Comparison of ENCODE assay signal across 17 cellular contexts in genomic region chr7:111887734-111888133, GRCh38.
DNase-seq lines count a peak whose midpoint lies in the region; ATAC-seq, FAIRE-seq and TF ChIP-seq lines count a peak whose summit lies in the region.
"Had no signal": no experiment of that assay in that cellular context is flagged by ENCODE, and none has a peak within 500 bp of the region (broad histone marks: within the 10 kb centered on the region; RNA-seq: fewer than 3 reads in every experiment).

No MANE protein-coding gene starts in this region.

- intact Hi-C loops in heart right ventricle (cut with DNase I) (no loop called here), endothelial cell of umbilical vein (cut with micrococcal nuclease) (loop anchor here (5.0 kb wide), 1 partner anchor 320 kb away; the partner anchor contains the start of genes DOCK4 and ZNF277)

- H3K9me3 ChIP-seq in heart right ventricle (no peaks in the 10 kb centered on the region), right atrium auricular region (no peaks in the 10 kb centered on the region), BLaER1 (no peaks in the 10 kb centered on the region), endothelial cell of umbilical vein (replicated peaks; ENCODE audit: control insufficient read depth, insufficient read depth, low read length) (no peaks in the 10 kb centered on the region)
- H3K9me3 ChIP-seq: BLaER1 treated with 17β-estradiol and CSF1 and Interleukin-3, amounts not matched to agents 10 nM and 100 nM had no signal

- ATAC-seq in heart right ventricle: peak; percentile 38 to 82 (median 59)
- ATAC-seq: CD8-positive, alpha-beta T cell had no signal

- FAIRE-seq in endothelial cell of umbilical vein (lab: Jason Lieb, UNC): peak; percentile 88
- FAIRE-seq: G401.6, GM12891, GM19239, H1 had no signal

- dilution Hi-C loops in endothelial cell of umbilical vein (cut with MboI; ENCODE audit: extremely low pct_ligation_motif_present, low sequenced_read_pairs): no loop called here

- TF ChIP-seq POLR2A in endothelial cell of umbilical vein (IDR thresholded peaks at IDR 0.05; ENCODE audit: low read depth, low read length): no peak

- H3K36me3 ChIP-seq in heart right ventricle (peaks cover 0 to 37% (median 0%) of the 10 kb centered on the region in 9 donors), right atrium auricular region (peaks cover 6% of the 10 kb centered on the region), BLaER1 (no peaks in the 10 kb centered on the region), endothelial cell of umbilical vein (ENCODE audit: control insufficient read depth in 2 of 2, extremely low read depth in 1 of 2, insufficient read depth in 2 of 2, low read length in 2 of 2) (peaks cover 6 to 9% of the 10 kb centered on the region in 2 experiments)

- H3K4me1 ChIP-seq in heart right ventricle (peaks cover 0 to 15% (median 0%) of the 10 kb centered on the region in 9 donors), right atrium auricular region (no peaks in the 10 kb centered on the region), BLaER1 (peaks cover 5% of the 10 kb centered on the region), endothelial cell of umbilical vein (ENCODE audit: control insufficient read depth, extremely low read depth, insufficient read depth, low read length) (peaks cover 21% of the 10 kb centered on the region)

- POLR2A ChIA-PET in endothelial cell of umbilical vein (lab: Charles Lee): no interaction called here
- POLR2A ChIA-PET in HEK293T (lab: Yijun Ruan, JAX): no interaction called here

- peak overlapping the region; percentile 25 for H3K4me2 ChIP-seq in BLaER1
- peak overlapping the region; percentile 2 for H3K4me2 ChIP-seq in endothelial cell of umbilical vein (ENCODE audit: insufficient read depth, low read length)

- DNase-seq in heart right ventricle (peak in 1 of 2 donors; percentile 34), right atrium auricular region (ENCODE audit: low spot score) (no peak), endothelial cell of umbilical vein (ENCODE audit: low read depth, low spot score) (peak; percentile 67), pulmonary artery endothelial cell (ENCODE audit: low read depth, low spot score) (peak; percentile 26), HEK293T (ENCODE audit: extremely low spot score) (no peak), D341Med (ENCODE audit: low spot score) (no peak)
- DNase-seq: 8988T; Calu3; CD8-positive, alpha-beta T cell; DMS 273 treated with DMSO at 0.1 percent for 48 hours; H9 had no signal

- H3K9ac ChIP-seq in BLaER1 (no peak overlapping the region), endothelial cell of umbilical vein (replicated peaks; ENCODE audit: extremely low read depth, insufficient read depth, low read length) (no peak overlapping the region)
- H3K9ac ChIP-seq: BLaER1 treated with 17β-estradiol and CSF1 and Interleukin-3, amounts not matched to agents 10 nM and 100 nM had no signal

- H3K27ac ChIP-seq in heart right ventricle (peak overlapping the region in 4 of 10 donors; percentile 5 to 69 (median 32)), right atrium auricular region (no peak overlapping the region), BLaER1 (no peak overlapping the region), endothelial cell of umbilical vein (ENCODE audit: insufficient read depth, low read depth, low read length) (no peak overlapping the region)
- H3K27ac ChIP-seq: BLaER1 treated with 17β-estradiol and CSF1 and Interleukin-3, amounts not matched to agents 10 nM and 100 nM had no signal

- TF ChIP-seq CTCF in heart right ventricle (IDR thresholded peaks at IDR 0.05) (no peak), right atrium auricular region (IDR thresholded peaks at IDR 0.05) (no peak), endothelial cell of umbilical vein (IDR thresholded peaks at IDR 0.05; ENCODE audit: extremely low read depth in 1 of 2, insufficient read depth in 1 of 2, low read depth in 1 of 2, low read length in 2 of 2) (no peak)

- WGBS in heart right ventricle, 2 donors: 50 to 52% methylated on average over 1 of the region's 1 CpG

- no peaks in the 10 kb centered on the region for H3K9me1 ChIP-seq in endothelial cell of umbilical vein (replicated peaks; ENCODE audit: control insufficient read depth, extremely low read depth, insufficient read depth, low read length)

- H3K4me3 ChIP-seq in heart right ventricle (no peak overlapping the region), right atrium auricular region (no peak overlapping the region), BLaER1 (no peak overlapping the region), endothelial cell of umbilical vein (replicated peaks in 1 of 3; ENCODE audit: insufficient read depth in 1 of 3, low read depth in 1 of 3, low read length in 3 of 3) (no peak overlapping the region)
- H3K4me3 ChIP-seq: BLaER1 treated with 17β-estradiol and CSF1 and Interleukin-3, amounts not matched to agents 10 nM and 100 nM had no signal

- no TSS peak for BruUV-seq in endothelial cell of umbilical vein (replicated peaks; lab: Mats Ljungman, UMichigan)

- H2AFZ ChIP-seq in endothelial cell of umbilical vein (ENCODE audit: low read depth, low read length): no peak overlapping the region

- no peaks in the 10 kb centered on the region for H4K20me1 ChIP-seq in BLaER1
- H4K20me1 ChIP-seq in endothelial cell of umbilical vein (replicated peaks; ENCODE audit: control insufficient read depth, extremely low read depth, insufficient read depth, low read length): no peaks in the 10 kb centered on the region
- H4K20me1 ChIP-seq: BLaER1 treated with 17β-estradiol and CSF1 and Interleukin-3, amounts not matched to agents 10 nM and 100 nM had no signal

- CTCF ChIA-PET in endothelial cell of umbilical vein (lab: Charles Lee) (interaction anchor here (1.3 to 1.6 kb wide), 3 partner anchors 8 to 539 kb away, joined by 3 to 6 read pairs (median 3); no protein-coding TSS in a partner anchor), HEK293T (lab: Yijun Ruan, JAX) (no interaction called here)

- H3K27me3 ChIP-seq in heart right ventricle (no peaks in the 10 kb centered on the region), right atrium auricular region (no peaks in the 10 kb centered on the region), BLaER1 (no peaks in the 10 kb centered on the region), endothelial cell of umbilical vein (ENCODE audit: control insufficient read depth in 2 of 2, insufficient read depth in 2 of 2, low read length in 2 of 2) (no peaks in the 10 kb centered on the region)
- H3K27me3 ChIP-seq: BLaER1 treated with 17β-estradiol and CSF1 and Interleukin-3, amounts not matched to agents 10 nM and 100 nM had no signal

- H3K79me2 ChIP-seq in endothelial cell of umbilical vein (ENCODE audit: control insufficient read depth, insufficient read depth, low read length): no peaks in the 10 kb centered on the region

TF ChIP-seq in endothelial cell of umbilical vein, 7 proteins besides CTCF, POLR2A, EP300 and RAD21:
- TF ChIP-seq FOS (IDR thresholded peaks at IDR 0.05; ENCODE audit: borderline replicate concordance, insufficient read depth, low read length): no peak
- no peak for TF ChIP-seq EZH2 (IDR thresholded peaks at IDR 0.05; ENCODE audit: borderline replicate concordance, low read depth, low read length, severe bottlenecking)
- TF ChIP-seq MYC (IDR thresholded peaks at IDR 0.05; ENCODE audit: low read depth, low read length): no peak
- no peak for TF ChIP-seq JUN (IDR thresholded peaks at IDR 0.05; ENCODE audit: borderline replicate concordance, insufficient read depth, insufficient read length, low read depth)
- TF ChIP-seq POLR2AphosphoS5 (IDR thresholded peaks at IDR 0.05; ENCODE audit: insufficient read depth, low read depth, low read length): peak; percentile 69
- TF ChIP-seq MAX (IDR thresholded peaks at IDR 0.05; ENCODE audit: insufficient read depth, insufficient read length): no peak
- peak; percentile 79 for TF ChIP-seq GATA2 (IDR thresholded peaks at IDR 0.05; ENCODE audit: insufficient read depth, insufficient read length, low read depth, low read length)

TF ChIP-seq in HEK293T, 16 proteins besides CTCF, POLR2A, EP300 and RAD21:
- no peak for TF ChIP-seq FOXA1 (IDR thresholded peaks at IDR 0.05)
- TF ChIP-seq ARNT (IDR thresholded peaks at IDR 0.05): no peak
- TF ChIP-seq ELF4 (IDR thresholded peaks at IDR 0.05): no peak
- no peak for TF ChIP-seq BHLHE40 (IDR thresholded peaks at IDR 0.05; ENCODE audit: borderline replicate concordance)
- TF ChIP-seq CTBP1 (IDR thresholded peaks at IDR 0.05; ENCODE audit: borderline replicate concordance): no peak
- no peak for TF ChIP-seq LEF1 (IDR thresholded peaks at IDR 0.05; ENCODE audit: borderline replicate concordance)
- TF ChIP-seq ZNF384 (IDR thresholded peaks at IDR 0.05): no peak
- TF ChIP-seq L3MBTL2 (conservative IDR thresholded peaks at IDR 0.05): no peak
- TF ChIP-seq TARDBP (IDR thresholded peaks at IDR 0.05): no peak
- no peak for TF ChIP-seq PKNOX1 (IDR thresholded peaks at IDR 0.05)
- no peak for TF ChIP-seq NFRKB (IDR thresholded peaks at IDR 0.05)
- TF ChIP-seq SP1 (IDR thresholded peaks at IDR 0.05): no peak
- TF ChIP-seq FOXK2 (IDR thresholded peaks at IDR 0.05): no peak
- TF ChIP-seq HDGF (IDR thresholded peaks at IDR 0.05; ENCODE audit: borderline replicate concordance): no peak
- no peak for TF ChIP-seq FOXM1 (IDR thresholded peaks at IDR 0.05; ENCODE audit: borderline replicate concordance)
- no peak for TF ChIP-seq SUZ12 (IDR thresholded peaks at IDR 0.05)

Comparison
In these comparisons a context has a peak if more than half of its experiments do, and no peak if none do; other contexts are left out.
1. DNase-seq: peak in endothelial cell of umbilical vein (single experiment) and pulmonary artery endothelial cell (single experiment); none in right atrium auricular region (single experiment), HEK293T (single experiment) and D341Med (single experiment).